Comparison of ENCODE assay signal across 21 cellular contexts in the genomic region with DNA sequence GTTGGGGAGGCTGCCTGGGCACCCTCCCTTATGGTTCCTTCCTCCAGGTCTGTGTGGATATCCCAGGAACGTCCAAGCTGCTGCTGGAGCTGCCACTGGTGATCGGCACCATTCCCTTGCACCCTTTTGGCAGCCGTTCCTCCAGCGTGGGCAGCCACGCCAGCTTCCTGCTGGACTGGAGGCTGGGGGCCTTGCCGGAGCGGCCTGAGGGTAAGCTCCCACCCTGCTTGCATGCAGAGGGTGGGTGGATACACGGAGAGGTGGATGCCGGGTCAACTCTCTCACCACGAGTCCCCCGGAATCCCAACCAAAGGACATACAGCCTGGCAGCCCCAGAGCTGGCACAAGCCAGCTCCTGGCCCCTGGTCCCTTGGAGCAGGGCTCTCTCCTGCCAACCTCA. TPM values are rescaled to one million over a fixed set of nuclear protein-coding genes. Genes with fewer than 3 reads are reported as not detected.
DNase-seq lines count a peak whose midpoint lies in the region; ATAC-seq, FAIRE-seq and TF ChIP-seq lines count a peak whose summit lies in the region.
"Had no signal": no experiment of that assay in that cellular context is flagged by ENCODE, and none has a peak within 500 bp of the region (broad histone marks: within the 10 kb centered on the region; RNA-seq: fewer than 3 reads in every experiment).

No MANE protein-coding gene starts in this region.

- ATAC-seq in CD4-positive, alpha-beta T cell (ENCODE audit: poor library complexity) = no peak
- ATAC-seq in T-cell (replicated peaks in 1 of 4) (no peak), HG03571 (IDR thresholded peaks at IDR 0.05; ENCODE audit: unreplicated experiment) (no peak)
- ATAC-seq: stimulated activated naive CD8-positive, alpha-beta T cell treated with anti-CD3 and anti-CD28 coated beads, Interleukin-15, Interleukin-2, amounts not matched to agents 100 U/mL and 50 U/mL, for 24 hours had no signal

- H3K27ac ChIP-seq in CD4-positive, alpha-beta T cell (ENCODE audit: low read depth, low read length) = peak overlapping the region; percentile 10
- H3K27ac ChIP-seq in layer of hippocampus (ENCODE audit: low read depth, low read length) = peak overlapping the region; percentile 81
- peak overlapping the region in 3 of 5 donors; percentile 85 to 88 (median 87) for H3K27ac ChIP-seq in stomach
- H3K27ac ChIP-seq: neural progenitor cell had no signal

- CTCF ChIA-PET in CD4-positive, alpha-beta T cell (lab: Charles Lee) = interaction anchor here (0.6 to 1.5 kb wide), 2 partner anchors 14 to 218 kb away, joined by 3 read pairs; no protein-coding TSS in a partner anchor
- CTCF ChIA-PET in T-cell (lab: Charles Lee) = interaction anchor here (0.5 to 1.6 kb wide), 3 partner anchors 34 to 749 kb away, joined by 4 to 8 read pairs (median 6); no protein-coding TSS in a partner anchor

- POLR2A ChIA-PET in CD4-positive, alpha-beta T cell (lab: Charles Lee) = interaction anchor here (0.6 to 3.1 kb wide), 5 partner anchors 9 to 313 kb away, joined by 3 to 14 read pairs (median 6); no protein-coding TSS in a partner anchor
- POLR2A ChIA-PET in T-cell (lab: Charles Lee) = interaction anchor here in 1 of 2 donors (0.6 to 0.9 kb wide), 2 partner anchors 37 to 43 kb away, joined by 3 to 4 read pairs; no protein-coding TSS in a partner anchor

- TF ChIP-seq EP300 in stomach (IDR thresholded peaks at IDR 0.05) = no peak

- no peak for TF ChIP-seq CTCF in CD4-positive, alpha-beta T cell (IDR thresholded peaks at IDR 0.05)
- TF ChIP-seq CTCF in stomach (IDR thresholded peaks at IDR 0.05) = no peak

- peak overlapping the region; percentile 97 for H3K27ac Mint-ChIP-seq in CD4-positive, alpha-beta T cell
- peak overlapping the region; percentile 86 to 91 for H3K27ac Mint-ChIP-seq in T-cell
- H3K27ac Mint-ChIP-seq: neural progenitor cell had no signal

- FAIRE-seq in urothelium cell line (lab: Jason Lieb, UNC) = no peak
- FAIRE-seq: astrocyte had no signal

- peaks cover 79% of the 10 kb centered on the region for H3K36me3 Mint-ChIP-seq in CD4-positive, alpha-beta T cell (ENCODE audit: low read depth)
- peaks cover 45% of the 10 kb centered on the region for H3K36me3 Mint-ChIP-seq in T-cell
- H3K36me3 Mint-ChIP-seq: neural progenitor cell had no signal

- H3K9me3 Mint-ChIP-seq in CD4-positive, alpha-beta T cell = no peaks in the 10 kb centered on the region
- no peaks in the 10 kb centered on the region for H3K9me3 Mint-ChIP-seq in T-cell

- no peak for TF ChIP-seq POLR2A in stomach (IDR thresholded peaks at IDR 0.05)

- intact Hi-C loops in CD4-positive, alpha-beta T cell (cut with DNase I, micrococcal nuclease) = no loop called here
- intact Hi-C loops in stomach (cut with DNase I; ENCODE audit: low total_unique reads) = no loop called here

- no peak overlapping the region for H3K4me3 Mint-ChIP-seq in CD4-positive, alpha-beta T cell
- peak overlapping the region; percentile 73 to 96 (median 91) for H3K4me3 Mint-ChIP-seq in T-cell
- H3K4me3 Mint-ChIP-seq: neural progenitor cell had no signal

- 86 to 92% (median 88%) methylated on average over 5 to 11 of the region's 11 CpGs for WGBS in stomach, 5 donors

- H3K4me3 ChIP-seq in stomach = peak overlapping the region; percentile 52 to 66 (median 60)
- H3K4me3 ChIP-seq: neural progenitor cell had no signal

- H3K27me3 ChIP-seq in CD4-positive, alpha-beta T cell (ENCODE audit: control insufficient read depth, insufficient read depth, low read length) = no peaks in the 10 kb centered on the region
- H3K27me3 ChIP-seq in layer of hippocampus (ENCODE audit: control insufficient read depth, insufficient read depth, low read length) (no peaks in the 10 kb centered on the region), stomach (no peaks in the 10 kb centered on the region)

- peaks cover 61 to 75% (median 69%) of the 10 kb centered on the region in 4 donors for H3K36me3 ChIP-seq in stomach
- H3K36me3 ChIP-seq: neural progenitor cell had no signal

- H3K4me1 ChIP-seq in stomach = peaks cover 40 to 72% (median 49%) of the 10 kb centered on the region in 4 donors

- peaks cover 56% of the 10 kb centered on the region for H3K4me1 Mint-ChIP-seq in CD4-positive, alpha-beta T cell (ENCODE audit: low read depth)
- peaks cover 58 to 67% (median 62%) of the 10 kb centered on the region in 3 donors for H3K4me1 Mint-ChIP-seq in T-cell

- H3K27me3 Mint-ChIP-seq in CD4-positive, alpha-beta T cell = peaks cover 5% of the 10 kb centered on the region
- H3K27me3 Mint-ChIP-seq in T-cell = no peaks in the 10 kb centered on the region

- no peaks in the 10 kb centered on the region for H3K9me3 ChIP-seq in CD4-positive, alpha-beta T cell (ENCODE audit: control insufficient read depth, low read length)
- no peaks in the 10 kb centered on the region for H3K9me3 ChIP-seq in stomach

- DNase-seq in CD4-positive, alpha-beta T cell = no peak
- DNase-seq in T-cell = no peak
- no peak for DNase-seq in stomach
- DNase-seq in CD1c-positive myeloid dendritic cell (ENCODE audit: extremely low spot score) = no peak
- DNase-seq in MV-4-11 (lab: John Stamatoyannopoulos, UW) = no peak
- DNase-seq in urothelium cell line (ENCODE audit: low spot score) = no peak
- DNase-seq: activated CD4-positive, alpha-beta T cell treated with anti-CD3 and anti-CD28 coated beads for 1 hour; activated gamma-delta T cell; cortex of kidney; foreskin melanocyte; GDM1; KG1; kidney glomerular epithelial cell; midbrain; NCI-H2029; NCI-H510A; stimulated activated naive CD8-positive, alpha-beta T cell treated with anti-CD3 and anti-CD28 coated beads, Interleukin-15, Interleukin-2, amounts not matched to agents 100 U/mL and 50 U/mL, for 24 hours had no signal

RNA-seq across cellular contexts. Expression of gene ARRDC2, which starts 2.2 kb away (rescaled TPM):
- 100 to 1,000 TPM; 325 to 341 TPM for total RNA-seq in CD4-positive, alpha-beta T cell
- total RNA-seq in T-cell = 100 to 1,000 TPM; 163 to 195 (median 188) TPM
- total RNA-seq in stomach = 100 to 1,000 TPM in 1 of 5 donors, 10 to 100 TPM in 4; 19.8 to 130 (median 60.8) TPM
- polyA plus RNA-seq in stomach = 10 to 100 TPM; 31.4 to 34.1 (median 32.7) TPM

RNA-seq across cellular contexts. Expression of gene KCNN1, which starts 43.2 kb away (rescaled TPM):
- not detected for total RNA-seq in CD4-positive, alpha-beta T cell
- total RNA-seq in T-cell = not detected
- total RNA-seq in stomach = not detected
- under 1 TPM in 2 of 3 donors, not detected in 1; 0.23 to 0.46 TPM for polyA plus RNA-seq in stomach

Comparison
In these comparisons a context has a peak if more than half of its experiments do, and no peak if none do; other contexts are left out.
1. H3K27ac ChIP-seq: peak in every context shown above with its lines; median percentile 87 in stomach; 81 in layer of hippocampus; 10 in CD4-positive, alpha-beta T cell.